ENCODE assay signal across 8 cellular contexts in genomic region chr10:35218339-35218955, GRCh38.
A peak's percentile ranks its signal among the peaks of the same experiment; 100 is the strongest.
DNase-seq lines count a peak whose midpoint lies in the region; ATAC-seq, FAIRE-seq and TF ChIP-seq lines count a peak whose summit lies in the region.

No MANE protein-coding gene starts in this region.

- ATAC-seq in GM18511 (IDR thresholded peaks at IDR 0.05; ENCODE audit: unreplicated experiment) (peak; percentile 69), HG03103 (IDR thresholded peaks at IDR 0.05; ENCODE audit: low read depth, unreplicated experiment) (peak; percentile 47)

- peak; percentile 87 for DNase-seq in NCI-H2227 (lab: John Stamatoyannopoulos, UW; ENCODE audit: unreplicated experiment)
- peak; percentile 70 for DNase-seq in activated CD4-positive, CD25-positive, alpha-beta regulatory T cell treated with anti-CD3 and anti-CD28 coated beads, Interleukin-2, amount 50 U/mL, for 16 hours (ENCODE audit: low read depth, low spot score)
- peak; percentile 95 for DNase-seq in cardiac fibroblast (ENCODE audit: low read depth in 2 of 2)
- peak; percentile 81 for DNase-seq in kidney tubule cell (ENCODE audit: low spot score)
- DNase-seq in stimulated activated CD4-positive, alpha-beta T cell treated with anti-CD3 and anti-CD28 coated beads, Interleukin-2, amount 100 ng/mL, for 4 hours (ENCODE audit: low read depth): peak; percentile 81

- no peak overlapping the region for H3K4me3 ChIP-seq in cardiac fibroblast (replicated peaks in 1 of 2; ENCODE audit: low read depth in 2 of 2, low read length in 2 of 2)

- peak; percentile 94 for FAIRE-seq in A204.1 (lab: Jason Lieb, UNC)

- peak; percentile 62 for TF ChIP-seq CTCF in cardiac fibroblast (IDR thresholded peaks at IDR 0.05; ENCODE audit: low read depth, low read length)
